In genomic region chr1:153545067-153546055, GRCh38 we compare ENCODE assay signal across 8 cellular contexts. TPM values are rescaled to one million over a fixed set of nuclear protein-coding genes. Genes with fewer than 3 reads are reported as not detected.
DNase-seq lines count a peak whose midpoint lies in the region; ATAC-seq and TF ChIP-seq lines count a peak whose summit lies in the region.

Gene S100A4, minus strand, starts transcription at chr1:153545806. Its CDS starts 1,012 bp downstream, at chr1:153544794.

- no peaks in the 10 kb centered on the region for H3K27me3 Mint-ChIP-seq in chondrocyte (ENCODE audit: low read depth)

- H3K4me3 Mint-ChIP-seq in chondrocyte (ENCODE audit: unreplicated experiment), result peak within 1 kb of the TSS; percentile 84

- peak; percentile 44 for ATAC-seq in HG03039 (IDR thresholded peaks at IDR 0.05; ENCODE audit: unreplicated experiment)

- no peaks in the 10 kb centered on the region for H3K36me3 Mint-ChIP-seq in chondrocyte (ENCODE audit: low read depth)

- peak within 1 kb of the TSS; percentile 93 for H3K27ac Mint-ChIP-seq in chondrocyte (ENCODE audit: unreplicated experiment)

- H3K9me3 Mint-ChIP-seq in chondrocyte (ENCODE audit: low read depth), result no peaks in the 10 kb centered on the region

- TF ChIP-seq CTCF in chondrocyte (IDR thresholded peaks at IDR 0.05), result no peak

- DNase-seq in DMS79 treated with DMSO at 0.1 percent for 48 hours (lab: John Stamatoyannopoulos, UW) (peak; percentile 93), NCI-H510A (lab: John Stamatoyannopoulos, UW) (peak; percentile 87), chondrocyte (ENCODE audit: low spot score) (no peak), left kidney (ENCODE audit: low read depth, low spot score) (peak; percentile 97), cerebellar nuclear complex (lab: John Stamatoyannopoulos, UW) (no peak)
- DNase-seq in activated CD4-positive, alpha-beta T cell treated with anti-CD3 and anti-CD28 coated beads for 1 hour, result peak; percentile 88
- peak; percentile 96 for DNase-seq in stimulated activated CD4-positive, alpha-beta T cell treated with anti-CD3 and anti-CD28 coated beads, Interleukin-1b, Interleukin-23, amount 100 ng/mL, for 48 hours

- peaks cover 99% of the 10 kb centered on the region for H3K4me1 Mint-ChIP-seq in chondrocyte (ENCODE audit: low read depth)

RNA-seq across cellular contexts. Expression of gene S100A4, which starts in this region (rescaled TPM):
- 331 to 404 TPM (median 388 TPM) in 3 replicates for total RNA-seq in chondrocyte

Comparison
In these comparisons a context has a peak if more than half of its experiments do, and no peak if none do; other contexts are left out.
1. DNase-seq: peak in DMS79 treated with DMSO at 0.1 percent for 48 hours (single experiment), NCI-H510A (single experiment), activated CD4-positive, alpha-beta T cell treated with anti-CD3 and anti-CD28 coated beads for 1 hour (single experiment), left kidney (single experiment) and stimulated activated CD4-positive, alpha-beta T cell treated with anti-CD3 and anti-CD28 coated beads, Interleukin-1b, Interleukin-23, amount 100 ng/mL, for 48 hours (single experiment); none in chondrocyte (single experiment) and cerebellar nuclear complex (0 of 2).